Comparison of ENCODE assay signal across 25 cellular contexts in genomic region chr1:208772891-208773290, GRCh38.
"Had no signal": no experiment of that assay in that cellular context is flagged by ENCODE, and none has a peak within 500 bp of the region (broad histone marks: within the 10 kb centered on the region; RNA-seq: fewer than 3 reads in every experiment).

No MANE protein-coding gene starts in this region.

- H3K9me3 ChIP-seq: adrenal gland, body of pancreas, esophagus muscularis mucosa, ovary, right lobe of liver, thoracic aorta had no signal

- H3K27me3 ChIP-seq: adrenal gland, body of pancreas, esophagus muscularis mucosa, foreskin keratinocyte, heart right ventricle, ovary, right lobe of liver had no signal

- H3K36me3 ChIP-seq: adrenal gland, esophagus muscularis mucosa, heart right ventricle, ovary, right lobe of liver, thoracic aorta had no signal

- ATAC-seq: body of pancreas; foreskin keratinocyte; heart right ventricle; right lobe of liver; stimulated activated naive CD8-positive, alpha-beta T cell treated with anti-CD3 and anti-CD28 coated beads, Interleukin-15, Interleukin-2, amounts not matched to agents 100 U/mL and 50 U/mL, for 24 hours had no signal

- DNase-seq: activated CD4-positive, alpha-beta T cell treated with anti-CD3 and anti-CD28 coated beads for 4 hours; activated CD4-positive, alpha-beta T cell treated with anti-CD3 and anti-CD28 coated beads, Interleukin-2, amount 50 U/mL, for 48 hours; activated CD8-positive, alpha-beta memory T cell treated with anti-CD3 and anti-CD28 coated beads for 24 hours; activated effector memory CD4-positive, alpha-beta T cell treated with Interleukin-2 at 50 U/mL for 16 hours; activated naive CD4-positive, alpha-beta T cell treated with anti-CD3 and anti-CD28 coated beads for 36 hours; activated naive CD8-positive, alpha-beta T cell treated with anti-CD3 and anti-CD28 coated beads for 36 hours; adrenal gland; aorta; body of pancreas; dermis blood vessel endothelial cell; effector CD4-positive, alpha-beta T cell; foreskin keratinocyte; heart right ventricle; naive B cell; nephron progenitor cell; ovary; right lobe of liver; stimulated activated CD4-positive, alpha-beta T cell treated with anti-CD3 and anti-CD28 coated beads, Interleukin-12 subunit alpha, Interleukin-12 subunit beta, amount 100 ng/mL, for 4 hours; stimulated activated CD4-positive, alpha-beta T cell treated with anti-CD3 and anti-CD28 coated beads, Interleukin-4, amount 100 ng/mL, for 1 hour; stimulated activated naive CD8-positive, alpha-beta T cell treated with anti-CD3 and anti-CD28 coated beads, Interleukin-15, Interleukin-2, amounts not matched to agents 100 U/mL and 50 U/mL, for 24 hours; trophoblast cell had no signal

- H3K4me1 ChIP-seq: adrenal gland, body of pancreas, esophagus muscularis mucosa, foreskin keratinocyte, heart right ventricle, right lobe of liver had no signal

- H3K27ac ChIP-seq: adrenal gland, body of pancreas, esophagus muscularis mucosa, foreskin keratinocyte, heart right ventricle, ovary, right lobe of liver, skin epidermis, thoracic aorta, VCaP had no signal

- H3K4me3 ChIP-seq: adrenal gland, body of pancreas, esophagus muscularis mucosa, heart right ventricle, ovary, right lobe of liver, skin epidermis, thoracic aorta had no signal
